Comparison of ENCODE assay signal across 8 cellular contexts in the genomic region with DNA sequence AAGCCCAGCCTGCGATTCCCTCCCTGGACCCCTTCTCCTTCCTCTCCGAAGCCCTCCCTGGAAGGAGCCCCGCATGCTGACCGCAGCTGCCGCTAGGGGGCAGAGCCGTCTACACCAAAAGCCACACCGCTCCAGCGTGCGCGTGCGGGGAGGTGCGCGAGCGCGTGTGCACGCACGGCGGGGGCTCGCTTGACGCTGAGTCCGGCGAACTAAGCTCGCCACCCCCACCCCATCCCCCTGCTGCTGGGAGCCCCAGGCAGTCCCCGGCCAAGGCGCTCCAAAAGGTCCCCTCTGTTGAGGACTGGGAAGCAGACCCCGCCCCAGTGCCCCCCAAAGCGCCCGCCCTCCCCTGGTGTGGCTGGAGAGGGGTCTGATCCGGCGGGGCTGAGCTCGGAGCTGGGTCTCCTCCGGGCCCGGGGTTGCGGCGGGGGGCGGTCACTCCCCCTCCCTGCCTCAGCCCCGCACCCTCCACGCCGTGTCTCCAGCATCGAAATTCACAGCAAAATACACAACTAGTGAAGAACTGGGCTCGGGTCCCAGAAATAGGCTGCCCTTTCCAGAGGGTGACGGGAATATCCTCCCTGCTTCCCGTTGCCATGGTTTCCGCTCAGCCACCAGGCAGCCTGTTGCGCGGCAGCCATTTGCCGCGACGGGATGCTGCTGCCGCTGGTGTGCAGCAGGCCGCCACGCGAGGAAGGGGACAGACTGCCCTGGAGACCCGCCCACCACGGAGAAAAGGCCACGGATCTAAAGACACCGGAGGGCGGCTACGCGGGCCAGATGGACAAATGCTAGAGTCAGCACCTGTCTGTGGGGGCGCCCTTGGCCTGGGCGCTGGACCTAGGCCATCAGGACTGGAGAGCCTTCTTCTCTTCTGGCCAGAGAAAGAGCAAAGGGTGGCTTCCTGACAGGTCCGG. TPM values are rescaled to one million over a fixed set of nuclear protein-coding genes. Genes with fewer than 3 reads are reported as not detected.
DNase-seq lines count a peak whose midpoint lies in the region; ATAC-seq and TF ChIP-seq lines count a peak whose summit lies in the region.

No MANE protein-coding gene starts in this region.

- H3K9me3 Mint-ChIP-seq in activated T-helper 2 cell treated with anti-CD3 and anti-CD28 coated beads, Interferon-gamma antibody, Interleukin-2, Interleukin-4, amounts not matched to agents 10 μg/mL and 5 μg/mL and 100 μg/mL, durations not matched to agents 14 hours and 24 hours and 36 hours: no peaks in the 10 kb centered on the region
- H3K9me3 Mint-ChIP-seq in neural crest cell: no peaks in the 10 kb centered on the region

- no peaks in the 10 kb centered on the region for H3K36me3 Mint-ChIP-seq in activated T-helper 2 cell treated with anti-CD3 and anti-CD28 coated beads, Interferon-gamma antibody, Interleukin-2, Interleukin-4, amounts not matched to agents 10 μg/mL and 5 μg/mL and 100 μg/mL, durations not matched to agents 14 hours and 24 hours and 36 hours (ENCODE audit: low read depth)
- H3K36me3 Mint-ChIP-seq in neural crest cell (ENCODE audit: low read depth): no peaks in the 10 kb centered on the region

- no peak overlapping the region for H3K4me2 ChIP-seq in PC-9

- H3K27me3 ChIP-seq in PC-9 (ENCODE audit: insufficient read depth, low read depth): peaks cover 73% of the 10 kb centered on the region

- POLR2A ChIA-PET in GM10248 (lab: Yijun Ruan, JAX): no interaction called here
- POLR2A ChIA-PET in PC-9 (lab: Charles Lee; ENCODE audit: unreplicated experiment): no interaction called here

- peaks cover 15% of the 10 kb centered on the region for H3K27me3 Mint-ChIP-seq in activated T-helper 2 cell treated with anti-CD3 and anti-CD28 coated beads, Interferon-gamma antibody, Interleukin-2, Interleukin-4, amounts not matched to agents 10 μg/mL and 5 μg/mL and 100 μg/mL, durations not matched to agents 14 hours and 24 hours and 36 hours (ENCODE audit: low read depth)
- peaks cover 17% of the 10 kb centered on the region for H3K27me3 Mint-ChIP-seq in neural crest cell (ENCODE audit: low read depth)

- BruUV-seq in PC-9 (replicated peaks; lab: Mats Ljungman, UMichigan): no TSS peak

- ATAC-seq in GM18858 (IDR thresholded peaks at IDR 0.05; ENCODE audit: unreplicated experiment): no peak

- H3F3A ChIP-seq in PC-9 (ENCODE audit: insufficient read depth, low read depth): no peaks in the 10 kb centered on the region

- H3K4me1 Mint-ChIP-seq in activated T-helper 2 cell treated with anti-CD3 and anti-CD28 coated beads, Interferon-gamma antibody, Interleukin-2, Interleukin-4, amounts not matched to agents 10 μg/mL and 5 μg/mL and 100 μg/mL, durations not matched to agents 14 hours and 24 hours and 36 hours (ENCODE audit: low read depth): peaks cover 5% of the 10 kb centered on the region
- no peaks in the 10 kb centered on the region for H3K4me1 Mint-ChIP-seq in neural crest cell

- H4K20me1 ChIP-seq in PC-9 (ENCODE audit: insufficient read depth): no peaks in the 10 kb centered on the region

- peak; percentile 68 for DNase-seq in GM10248 (ENCODE audit: extremely low spot score)
- peak; percentile 77 for DNase-seq in HK-2 (ENCODE audit: unreplicated experiment)
- DNase-seq in PC-9: peak in 1 of 2 experiments; percentile 74
- DNase-seq in activated T-helper 2 cell treated with anti-CD3 and anti-CD28 coated beads, Interferon-gamma antibody, Interleukin-2, Interleukin-4, amounts not matched to agents 10 μg/mL and 5 μg/mL and 100 μg/mL, durations not matched to agents 14 hours and 24 hours and 36 hours (ENCODE audit: low spot score): peak; percentile 46
- peak; percentile 63 for DNase-seq in fibroblast of pulmonary artery (ENCODE audit: low read depth)
- DNase-seq in neural crest cell (ENCODE audit: low read depth, low spot score): peak; percentile 78
- DNase-seq in stimulated activated naive CD4-positive, alpha-beta T cell treated with Interleukin-2 at 50 U/mL for 16 hours (lab: John Stamatoyannopoulos, UW): peak; percentile 74

- no peak overlapping the region for H3K27ac Mint-ChIP-seq in activated T-helper 2 cell treated with anti-CD3 and anti-CD28 coated beads, Interferon-gamma antibody, Interleukin-2, Interleukin-4, amounts not matched to agents 10 μg/mL and 5 μg/mL and 100 μg/mL, durations not matched to agents 14 hours and 24 hours and 36 hours
- H3K27ac Mint-ChIP-seq in neural crest cell (ENCODE audit: unreplicated experiment): no peak overlapping the region

- intact Hi-C loops in PC-9 (cut with micrococcal nuclease; ENCODE audit: unreplicated experiment): loop anchor here (1.0 to 5.0 kb wide), 3 partner anchors 37 to 97 kb away; a partner anchor contains a TSS
- intact Hi-C loops in activated T-helper 2 cell treated with anti-CD3 and anti-CD28 coated beads, Interferon-gamma antibody, Interleukin-2, Interleukin-4, amounts not matched to agents 10 μg/mL and 5 μg/mL and 100 μg/mL, durations not matched to agents 14 hours and 24 hours and 36 hours (cut with micrococcal nuclease): loop anchor here (5.0 kb wide), 1 partner anchor 52 kb away; no protein-coding TSS in a partner anchor

- no peaks in the 10 kb centered on the region for H3K4me1 ChIP-seq in PC-9 (replicated peaks; ENCODE audit: insufficient read depth)

- CTCF ChIA-PET in GM10248 (lab: Yijun Ruan, JAX) (interaction anchor here (0.9 to 4.7 kb wide), 14 partner anchors 8 to 668 kb away, joined by 3 to 39 read pairs (median 4); a partner anchor contains a TSS), PC-9 (lab: Charles Lee) (interaction anchor here (0.6 to 1.9 kb wide), 4 partner anchors 11 to 65 kb away, joined by 3 to 8 read pairs (median 4); a partner anchor contains a TSS)

- H3K27ac ChIP-seq in PC-9: no peak overlapping the region

- no peaks in the 10 kb centered on the region for H3K79me2 ChIP-seq in PC-9 (ENCODE audit: low read depth)

- H2AFZ ChIP-seq in PC-9: no peak overlapping the region

- H3K4me3 ChIP-seq in PC-9 (no peak overlapping the region), fibroblast of pulmonary artery (replicated peaks; ENCODE audit: low read depth, low read length) (peak overlapping the region; percentile 36)

- H3K9me2 ChIP-seq in PC-9 (ENCODE audit: insufficient read depth): no peaks in the 10 kb centered on the region

- no peaks in the 10 kb centered on the region for H3K9me3 ChIP-seq in PC-9 (ENCODE audit: insufficient read depth, low read depth)

- H3K4me3 Mint-ChIP-seq in activated T-helper 2 cell treated with anti-CD3 and anti-CD28 coated beads, Interferon-gamma antibody, Interleukin-2, Interleukin-4, amounts not matched to agents 10 μg/mL and 5 μg/mL and 100 μg/mL, durations not matched to agents 14 hours and 24 hours and 36 hours (ENCODE audit: low read depth): peak overlapping the region; percentile 69
- H3K4me3 Mint-ChIP-seq in neural crest cell: peak overlapping the region; percentile 83

- TF ChIP-seq CTCF in GM10248 (IDR thresholded peaks at IDR 0.05; ENCODE audit: control extremely low read depth, extremely low read depth, low read depth, missing control alignments): peak; percentile 78
- peak; percentile 64 for TF ChIP-seq CTCF in PC-9 (conservative IDR thresholded peaks at IDR 0.05)
- peak; percentile 65 for TF ChIP-seq CTCF in fibroblast of pulmonary artery (IDR thresholded peaks at IDR 0.05; ENCODE audit: low read length, missing control alignments)
- peak; percentile 77 for TF ChIP-seq CTCF in neural crest cell (conservative IDR thresholded peaks at IDR 0.05)

- H3K36me3 ChIP-seq in PC-9 (ENCODE audit: low read depth): no peaks in the 10 kb centered on the region

RNA-seq across cellular contexts. Expression of a gene that starts 11.2 kb away (rescaled TPM):
- total RNA-seq in PC-9 (2021) (33.9 and 35.9 TPM in 2 replicates), neural crest cell (24.4 and 25.3 TPM in 2 replicates)
- 23.6 and 25.3 TPM in 2 replicates for total RNA-seq in activated T-helper 2 cell treated with anti-CD3 and anti-CD28 coated beads, Interferon-gamma antibody, Interleukin-2, Interleukin-4, amounts not matched to agents 10 μg/mL and 5 μg/mL and 100 μg/mL, durations not matched to agents 14 hours and 24 hours and 36 hours

RNA-seq across cellular contexts. Expression of a gene that starts 36.8 kb away (rescaled TPM):
- total RNA-seq in PC-9 (2021): 1.3 and 1.8 TPM in 2 replicates
- total RNA-seq in activated T-helper 2 cell treated with anti-CD3 and anti-CD28 coated beads, Interferon-gamma antibody, Interleukin-2, Interleukin-4, amounts not matched to agents 10 μg/mL and 5 μg/mL and 100 μg/mL, durations not matched to agents 14 hours and 24 hours and 36 hours: 0.11 and 0.16 TPM in 2 replicates
- total RNA-seq in neural crest cell: 1.7 TPM in 2 replicates
